15 cellular contexts compared by ENCODE assay signal in the genomic region with DNA sequence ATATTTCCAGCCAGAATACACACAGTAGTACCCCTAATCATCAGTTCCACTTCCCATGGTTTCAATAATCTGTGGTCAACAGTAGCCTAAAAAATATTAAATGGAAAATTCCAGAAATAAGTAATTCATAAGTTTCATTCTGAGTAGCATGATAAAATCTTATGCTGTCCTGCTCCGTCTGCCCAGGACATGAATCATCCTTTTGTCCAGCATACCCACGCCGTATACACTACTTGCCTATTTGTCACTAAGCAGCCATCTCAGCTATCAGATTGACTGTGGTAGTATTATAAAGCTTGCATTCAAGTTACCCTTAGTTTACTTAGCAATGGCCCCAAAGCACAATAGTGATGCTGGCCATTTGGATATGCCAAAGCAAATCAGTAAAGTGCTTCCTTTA.
"Had no signal": no experiment of that assay in that cellular context is flagged by ENCODE, and none has a peak within 500 bp of the region (broad histone marks: within the 10 kb centered on the region; RNA-seq: fewer than 3 reads in every experiment).

No MANE protein-coding gene starts in this region.

- H3K9ac ChIP-seq: parathyroid adenoma had no signal

- H3K4me3 ChIP-seq: body of pancreas, coronary artery, lower lobe of right lung, right lobe of liver, testis, upper lobe of left lung had no signal

- DNase-seq: activated CD4-positive, alpha-beta T cell treated with anti-CD3 and anti-CD28 coated beads for 36 hours; activated CD4-positive, alpha-beta T cell treated with anti-CD3 and anti-CD28 coated beads, Interleukin-2, amount 50 U/mL, for 48 hours; activated T-cell treated with anti-CD3 and anti-CD28 coated beads for 4 hours; amniotic stem cell; body of pancreas; lower lobe of right lung; right lobe of liver; stimulated activated CD4-positive, alpha-beta T cell treated with anti-CD3 and anti-CD28 coated beads, Interleukin-4, amount 100 ng/mL, for 24 hours; testis; upper lobe of left lung had no signal

- H3K79me2 ChIP-seq: parathyroid adenoma had no signal

- H3K27me3 ChIP-seq: body of pancreas, right lobe of liver, testis, upper lobe of left lung had no signal

- H2AFZ ChIP-seq: parathyroid adenoma had no signal

- H3K36me3 ChIP-seq: lower lobe of right lung, right lobe of liver, upper lobe of left lung had no signal

- ATAC-seq: activated CD4-positive, alpha-beta T cell treated with anti-CD3 and anti-CD28 coated beads for 36 hours; body of pancreas; lower lobe of right lung; natural killer cell treated with Interleukin-12 subunit alpha and Interleukin-12 subunit beta and Interleukin-15 and Interleukin-18, amount 100 ng/mL, for 72 hours; right lobe of liver; stimulated activated effector memory CD8-positive, alpha-beta T cell treated with anti-CD3 and anti-CD28 coated beads, Interleukin-12 subunit alpha, Interleukin-12 subunit beta, amount 100 ng/mL, for 72 hours; WTC11 had no signal

- H3K4me1 ChIP-seq: body of pancreas, lower lobe of right lung, parathyroid adenoma, right lobe of liver, testis, upper lobe of left lung had no signal

- H3K9me3 ChIP-seq: body of pancreas, right lobe of liver, testis had no signal

- H3K27ac ChIP-seq: body of pancreas, coronary artery, lower lobe of right lung, parathyroid adenoma, right lobe of liver, testis, upper lobe of left lung had no signal
